In genomic region chr20:59495894-59496510, GRCh38 we compare ENCODE assay signal across 8 cellular contexts.
DNase-seq lines count a peak whose midpoint lies in the region; ATAC-seq, FAIRE-seq and TF ChIP-seq lines count a peak whose summit lies in the region.

No MANE protein-coding gene starts in this region.

- H3K36me3 ChIP-seq in bronchial epithelial cell (ENCODE audit: control insufficient read depth, insufficient read depth, low read length), result no peaks in the 10 kb centered on the region
- no peaks in the 10 kb centered on the region for H3K36me3 ChIP-seq in kidney (ENCODE audit: control insufficient read depth in 1 of 2, insufficient read depth in 2 of 2, low read length in 2 of 2)

- no peak overlapping the region for H3K4me3 ChIP-seq in AG09309 (ENCODE audit: control insufficient read depth, low read depth, low read length)
- H3K4me3 ChIP-seq in bronchial epithelial cell (ENCODE audit: low read depth, low read length), result no peak overlapping the region
- H3K4me3 ChIP-seq in kidney (ENCODE audit: low read length in 2 of 2), result no peak overlapping the region

- H3K9me3 ChIP-seq in kidney (ENCODE audit: control insufficient read depth in 1 of 2, low read length in 2 of 2), result no peaks in the 10 kb centered on the region

- FAIRE-seq in bronchial epithelial cell (lab: Jason Lieb, UNC), result no peak
- FAIRE-seq in kidney (lab: Jason Lieb, UNC), result no peak

- intact Hi-C loops in kidney (cut with DNase I), result no loop called here

- ATAC-seq in GM21423 (IDR thresholded peaks at IDR 0.05; ENCODE audit: unreplicated experiment) (peak; percentile 43), HG03521 (IDR thresholded peaks at IDR 0.05; ENCODE audit: unreplicated experiment) (no peak)

- H3K27me3 ChIP-seq in bronchial epithelial cell (ENCODE audit: control insufficient read depth, insufficient read depth, low read length), result no peaks in the 10 kb centered on the region

- no peak overlapping the region for H3K9ac ChIP-seq in kidney (ENCODE audit: low read length in 2 of 2)

- peak; percentile 11 for DNase-seq in AG09309 (ENCODE audit: low read depth)
- peak; percentile 73 for DNase-seq in NCI-H2227 treated with DMSO at 0.1 percent for 48 hours (lab: John Stamatoyannopoulos, UW)
- DNase-seq in activated CD4-positive, CD25-positive, alpha-beta regulatory T cell (lab: John Stamatoyannopoulos, UW), result peak; percentile 36 to 59 (median 43)
- peak; percentile 31 for DNase-seq in bronchial epithelial cell (ENCODE audit: low read depth)
- peak; percentile 82 for DNase-seq in kidney
- peak; percentile 62 for DNase-seq in stimulated activated CD4-positive, alpha-beta T cell treated with anti-CD3 and anti-CD28 coated beads, Interleukin-1b, Interleukin-23, amount 100 ng/mL, for 48 hours

- H3K4me1 ChIP-seq in kidney (ENCODE audit: control insufficient read depth in 1 of 2, insufficient read depth in 1 of 2, low read depth in 1 of 2, low read length in 2 of 2), result no peaks in the 10 kb centered on the region

- TF ChIP-seq CTCF in AG09309 (IDR thresholded peaks at IDR 0.05; ENCODE audit: control insufficient read depth, insufficient read depth, low read depth, low read length, missing control alignments) (peak; percentile 94), bronchial epithelial cell (IDR thresholded peaks at IDR 0.05; ENCODE audit: insufficient read depth, low read length, severe bottlenecking) (peak; percentile 90), kidney (IDR thresholded peaks at IDR 0.05; ENCODE audit: borderline replicate concordance, extremely low read depth, insufficient read depth) (peak; percentile 81)

- no peak overlapping the region for H3K27ac ChIP-seq in kidney (ENCODE audit: low read depth in 2 of 2, low read length in 2 of 2)

Comparison
In these comparisons a context has a peak if more than half of its experiments do, and no peak if none do; other contexts are left out.
1. DNase-seq: peak in every context shown above with its lines; median percentile 82 in kidney; 73 in NCI-H2227 treated with DMSO at 0.1 percent for 48 hours; 62 in stimulated activated CD4-positive, alpha-beta T cell treated with anti-CD3 and anti-CD28 coated beads, Interleukin-1b, Interleukin-23, amount 100 ng/mL, for 48 hours; 43 in activated CD4-positive, CD25-positive, alpha-beta regulatory T cell; 31 in bronchial epithelial cell; 11 in AG09309.